ENCODE assay signal across 11 cellular contexts in the genomic region with DNA sequence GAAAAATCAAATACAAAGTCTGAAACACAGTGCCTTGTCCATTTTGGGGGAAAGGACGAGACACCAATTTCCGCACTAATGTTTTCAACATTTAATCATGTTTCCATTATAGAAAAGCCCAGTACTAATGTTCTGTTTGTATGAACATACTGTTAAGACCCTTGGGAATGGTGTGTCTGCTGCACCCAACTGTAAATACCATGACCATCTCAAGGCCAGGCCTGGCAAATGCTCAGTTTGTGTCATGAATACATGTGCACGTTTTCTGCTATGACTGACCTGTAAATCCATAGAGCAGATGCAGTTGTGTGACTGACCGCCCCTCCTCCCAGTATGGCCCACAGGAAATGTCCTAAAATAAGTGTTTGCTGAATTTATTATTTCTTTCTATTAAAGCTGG.
"Had no signal": no experiment of that assay in that cellular context is flagged by ENCODE, and none has a peak within 500 bp of the region (broad histone marks: within the 10 kb centered on the region; RNA-seq: fewer than 3 reads in every experiment).

No MANE protein-coding gene starts in this region.

- DNase-seq: GM23248, GOT3, H7, H9, HCEC 1CT, HFFc6 had no signal

- H3K36me3 ChIP-seq: HAP-1 had no signal

- H3K9me3 ChIP-seq: HAP-1 had no signal

- H3K9ac ChIP-seq: GM23248 had no signal

- FAIRE-seq: H1, H54 had no signal

- H3K27ac Mint-ChIP-seq: GM23338, HFFc6 had no signal

- H3K4me2 ChIP-seq: GM23338 had no signal

- H2AFZ ChIP-seq: GM23248, GM23338 had no signal

- H3K27ac ChIP-seq: GM23248 had no signal

- H3K4me3 Mint-ChIP-seq: GM23338, H9, HFFc6 had no signal

- ATAC-seq: GM23338, HCT116 had no signal

- H3K9me3 Mint-ChIP-seq: GM23338 had no signal

- H3K4me3 ChIP-seq: GM23248, GM23338, HAP-1 had no signal
